In the genomic region with DNA sequence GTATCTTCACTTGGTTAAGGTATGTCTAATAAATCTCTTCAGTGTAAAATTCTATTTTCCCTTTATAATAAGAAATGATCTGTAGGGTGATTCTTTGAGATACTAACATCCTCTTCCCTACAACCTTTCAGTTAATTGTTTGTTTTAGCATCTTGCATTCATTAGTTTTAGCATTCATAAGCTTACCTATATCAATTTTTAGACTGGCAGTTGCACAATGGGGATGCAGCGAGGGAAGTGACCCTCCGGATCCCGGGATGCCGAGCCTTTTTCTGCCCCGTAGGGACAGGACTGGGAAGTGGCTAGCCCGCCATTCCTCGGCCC, we compare ENCODE assay signal across 8 cellular contexts. TPM values are rescaled to one million over a fixed set of nuclear protein-coding genes. Genes with fewer than 3 reads are reported as not detected.
DNase-seq lines count a peak whose midpoint lies in the region; ATAC-seq and TF ChIP-seq lines count a peak whose summit lies in the region.

No MANE protein-coding gene starts in this region.

- no peaks in the 10 kb centered on the region; the same call in 1 of the 2 replicates for H3K36me3 ChIP-seq in Karpas-422 (ENCODE audit: insufficient read depth, low read length)
- no peaks in the 10 kb centered on the region for H3K36me3 ChIP-seq in colonic mucosa

- H3K9ac ChIP-seq in Karpas-422 (ENCODE audit: low read length) (peak overlapping the region; percentile 86), colonic mucosa (ENCODE audit: low read depth in 2 of 2, low read length in 2 of 2) (peak overlapping the region; percentile 69 to 74)

- no peaks in the 10 kb centered on the region for H3K9me2 ChIP-seq in Karpas-422 (replicated peaks; ENCODE audit: insufficient read depth, low read length)

- H3K79me2 ChIP-seq in Karpas-422 (ENCODE audit: low read length) = peaks cover 47% of the 10 kb centered on the region

- TF ChIP-seq CTCF in AG04449 (IDR thresholded peaks at IDR 0.05; ENCODE audit: insufficient read depth, low read length, missing control alignments) (no peak), colonic mucosa (IDR thresholded peaks at IDR 0.05) (no peak)

- H3K27ac Mint-ChIP-seq in naive B cell = peak overlapping the region; percentile 87 to 100 (median 97)

- H2AFZ ChIP-seq in Karpas-422 (ENCODE audit: low read length) = peak overlapping the region; percentile 92

- peak overlapping the region; percentile 42; the same call in 1 of the 2 replicates for H3K27ac ChIP-seq in Karpas-422 (ENCODE audit: low read length)
- peak overlapping the region; percentile 75 for H3K27ac ChIP-seq in colonic mucosa

- ATAC-seq in naive B cell (ENCODE audit: low read depth in 2 of 2) (no peak), GM18907 (IDR thresholded peaks at IDR 0.05; ENCODE audit: unreplicated experiment) (no peak)

- H3K4me1 Mint-ChIP-seq in naive B cell = peaks cover 20 to 27% (median 24%) of the 10 kb centered on the region in 3 donors

- peak overlapping the region; percentile 94 to 100 (median 98) for H3K4me3 Mint-ChIP-seq in naive B cell

- CTCF ChIA-PET in AG04449 (lab: Yijun Ruan, JAX) = interaction anchor here (0.7 to 1.8 kb wide), 4 partner anchors 9 to 275 kb away, joined by 3 to 6 read pairs (median 4); no protein-coding TSS in a partner anchor

- in situ Hi-C loops in ACHN (cut with HindIII; ENCODE audit: low pct_ligation_motif_present, low pct_unique_long_range_greater_than_20kb, low sequenced_read_pairs) = no loop called here

- H3K4me2 ChIP-seq in Karpas-422 (ENCODE audit: low read depth, low read length, poor library complexity, severe bottlenecking) = peak overlapping the region; percentile 91

- no peaks in the 10 kb centered on the region for H3K36me3 Mint-ChIP-seq in naive B cell

- POLR2A ChIA-PET in AG04449 (lab: Yijun Ruan, JAX) = interaction anchor here (0.5 to 1.3 kb wide), 5 partner anchors 8 to 99 kb away, joined by 3 to 11 read pairs (median 3); no protein-coding TSS in a partner anchor

- H3K27me3 ChIP-seq in Karpas-422 (ENCODE audit: low read length) = no peaks in the 10 kb centered on the region
- H3K27me3 ChIP-seq in colonic mucosa = no peaks in the 10 kb centered on the region

- H3K27me3 Mint-ChIP-seq in naive B cell = no peaks in the 10 kb centered on the region

- H3K9me3 Mint-ChIP-seq in naive B cell = no peaks in the 10 kb centered on the region

- H4K20me1 ChIP-seq in Karpas-422 (ENCODE audit: insufficient read depth, low read depth, low read length) = no peaks in the 10 kb centered on the region; the same call in 1 of the 2 replicates

- peaks cover 19% of the 10 kb centered on the region for H3K4me1 ChIP-seq in Karpas-422 (ENCODE audit: low read length)
- H3K4me1 ChIP-seq in colonic mucosa = no peaks in the 10 kb centered on the region

- H3K4me3 ChIP-seq in AG04449 (ENCODE audit: low read depth, low read length) = peak overlapping the region; percentile 99
- H3K4me3 ChIP-seq in Karpas-422 (ENCODE audit: low read length) = peak overlapping the region; percentile 88
- H3K4me3 ChIP-seq in colonic mucosa = peak overlapping the region; percentile 63

- no peaks in the 10 kb centered on the region for H3K9me3 ChIP-seq in Karpas-422 (ENCODE audit: low read length)
- no peaks in the 10 kb centered on the region for H3K9me3 ChIP-seq in colonic mucosa

- no peak for DNase-seq in AG04449 (ENCODE audit: low read depth, low spot score)
- DNase-seq in Karpas-422 = no peak
- no peak for DNase-seq in colonic mucosa
- DNase-seq in naive B cell = no peak
- no peak for DNase-seq in ACHN
- no peak for DNase-seq in NCI-H1436 (lab: John Stamatoyannopoulos, UW)
- DNase-seq in DMS 273 (lab: John Stamatoyannopoulos, UW; ENCODE audit: unreplicated experiment) = no peak

- intact Hi-C loops in colonic mucosa (cut with DNase I) = loop anchor here (5.0 kb wide), 1 partner anchor 59 kb away; no protein-coding TSS in a partner anchor

RNA-seq across cellular contexts. Expression of gene KIF20B, which starts 0.5 kb away (rescaled TPM):
- 5.8 and 11.5 TPM in 2 replicates for total RNA-seq in Karpas-422 (2014; rRNA removed; shearing (Covaris generic); ENCODE audit: low replicate concordance)
- total RNA-seq in colonic mucosa = 10 to 100 TPM; 13.6 to 32.0 TPM
- polyA plus RNA-seq in naive B cell (ENCODE audit: low read depth in 6 of 6) = 10 to 100 TPM; 17.3 to 38.0 (median 25.0) TPM

RNA-seq across cellular contexts. Expression of gene PANK1, which starts 55.8 kb away (rescaled TPM):
- total RNA-seq in Karpas-422 (2014; rRNA removed; shearing (Covaris generic); ENCODE audit: low replicate concordance) = 4.4 and 8.1 TPM in 2 replicates
- total RNA-seq in colonic mucosa = 10 to 100 TPM; 22.8 to 55.4 TPM
- under 1 TPM in 4 of 6 donors, not detected in 2; 0.11 to 0.78 (median 0.42) TPM for polyA plus RNA-seq in naive B cell (ENCODE audit: low read depth in 6 of 6)
